ENCODE assay signal across 1 cellular context in the genomic region with DNA sequence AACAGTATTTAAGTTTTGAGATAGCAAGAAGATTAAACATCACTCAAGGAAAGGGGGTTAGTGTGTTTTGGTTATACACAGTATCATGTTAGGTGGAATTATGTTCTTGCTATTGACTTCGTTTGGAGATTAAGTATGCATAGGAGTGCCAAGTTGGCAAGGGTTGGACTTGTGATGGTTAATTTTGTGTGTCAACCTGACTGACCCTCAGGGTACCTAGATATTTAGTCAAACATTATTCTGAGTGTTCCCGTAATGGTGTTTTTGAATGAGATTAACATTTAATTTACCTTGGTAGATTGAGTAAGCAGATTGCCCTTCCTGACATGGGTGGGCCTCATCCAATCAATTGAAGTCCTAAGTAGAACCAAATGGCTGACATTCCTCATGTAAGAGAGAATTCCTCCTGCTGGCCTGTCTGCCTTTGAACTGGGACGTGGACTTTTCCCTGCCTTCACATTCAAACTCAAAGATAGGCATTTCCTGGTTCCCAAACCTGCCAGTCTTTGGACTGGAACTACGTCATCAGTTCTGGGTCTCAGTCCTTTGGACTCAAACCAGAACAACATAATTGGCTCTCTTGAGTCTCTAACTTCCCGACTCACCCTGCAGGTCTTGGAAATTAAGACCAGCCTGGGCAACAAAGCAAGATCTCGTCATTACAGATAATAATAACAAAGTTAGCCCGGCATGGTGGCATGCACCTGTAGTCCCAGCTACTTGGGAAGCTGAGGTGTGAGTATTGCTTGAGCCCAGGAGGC.
TF ChIP-seq lines count a peak whose summit lies in the region.

No MANE protein-coding gene starts in this region.

TF ChIP-seq in HepG2, 621 proteins besides CTCF, POLR2A, EP300 and RAD21 (continued from another document and continues in another):
- TF ChIP-seq, protein P1, sequence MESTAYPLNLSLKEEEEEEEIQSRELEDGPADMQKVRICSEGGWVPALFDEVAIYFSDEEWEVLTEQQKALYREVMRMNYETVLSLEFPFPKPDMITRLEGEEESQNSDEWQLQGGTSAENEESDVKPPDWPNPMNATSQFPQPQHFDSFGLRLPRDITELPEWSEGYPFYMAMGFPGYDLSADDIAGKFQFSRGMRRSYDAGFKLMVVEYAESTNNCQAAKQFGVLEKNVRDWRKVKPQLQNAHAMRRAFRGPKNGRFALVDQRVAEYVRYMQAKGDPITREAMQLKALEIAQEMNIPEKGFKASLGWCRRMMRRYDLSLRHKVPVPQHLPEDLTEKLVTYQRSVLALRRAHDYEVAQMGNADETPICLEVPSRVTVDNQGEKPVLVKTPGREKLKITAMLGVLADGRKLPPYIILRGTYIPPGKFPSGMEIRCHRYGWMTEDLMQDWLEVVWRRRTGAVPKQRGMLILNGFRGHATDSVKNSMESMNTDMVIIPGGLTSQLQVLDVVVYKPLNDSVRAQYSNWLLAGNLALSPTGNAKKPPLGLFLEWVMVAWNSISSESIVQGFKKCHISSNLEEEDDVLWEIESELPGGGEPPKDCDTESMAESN (CRISPR knock-in tag; conservative IDR thresholded peaks at IDR 0.05), result no peak
- TF ChIP-seq ZNF547 (CRISPR knock-in tag; IDR thresholded peaks at IDR 0.05) (no peak), ZBTB21 (CRISPR knock-in tag; IDR thresholded peaks at IDR 0.05) (no peak), TRIM24 (CRISPR knock-in tag; IDR thresholded peaks at IDR 0.05) (0 out of 2 replicates have a peak, but pooled peaks have one; percentile 36), ARNT2 (CRISPR knock-in tag; IDR thresholded peaks at IDR 0.05; ENCODE audit: low read depth) (no peak), WIZ (CRISPR knock-in tag; IDR thresholded peaks at IDR 0.05) (peak; percentile 32; the same call in 1 of the 2 replicates), ELF4 (CRISPR knock-in tag; IDR thresholded peaks at IDR 0.05; ENCODE audit: borderline replicate concordance) (peak; percentile 76), SALL1 (CRISPR knock-in tag; IDR thresholded peaks at IDR 0.05) (peak; percentile 81), ZNF619 (CRISPR knock-in tag; IDR thresholded peaks at IDR 0.05) (no peak), NFYB (CRISPR knock-in tag; IDR thresholded peaks at IDR 0.05) (0 out of 2 replicates have a peak, but pooled peaks have one; percentile 30), ZNF709 (CRISPR knock-in tag; IDR thresholded peaks at IDR 0.05) (peak; percentile 69; the same call in 1 of the 2 replicates), HDAC2 (CRISPR knock-in tag; IDR thresholded peaks at IDR 0.05) (peak; percentile 76), SP140L (CRISPR knock-in tag; IDR thresholded peaks at IDR 0.05; ENCODE audit: borderline replicate concordance) (no peak), POGZ (CRISPR knock-in tag; IDR thresholded peaks at IDR 0.05) (peak; percentile 94), HMG20A (CRISPR knock-in tag; IDR thresholded peaks at IDR 0.05; ENCODE audit: borderline replicate concordance) (no peak; the same call in 1 of the 2 replicates), MLLT10 (CRISPR knock-in tag; IDR thresholded peaks at IDR 0.05) (no peak), ZFY (CRISPR knock-in tag; IDR thresholded peaks at IDR 0.05) (no peak), FIP1L1 (IDR thresholded peaks at IDR 0.05; ENCODE audit: borderline replicate concordance, insufficient read depth, low read depth, low read length) (no peak), MEIS1 (CRISPR knock-in tag; IDR thresholded peaks at IDR 0.05; ENCODE audit: borderline replicate concordance) (peak; percentile 65; the same call in 1 of the 2 replicates), ZNF383 (CRISPR knock-in tag; IDR thresholded peaks at IDR 0.05; ENCODE audit: borderline replicate concordance) (no peak), ARNTL (CRISPR knock-in tag; IDR thresholded peaks at IDR 0.05) (peak; percentile 88), ONECUT2 (CRISPR knock-in tag; IDR thresholded peaks at IDR 0.05) (peak; percentile 86), MXI1 (IDR thresholded peaks at IDR 0.05; ENCODE audit: borderline replicate concordance, low read depth, low read length) (no peak), SPEN (CRISPR knock-in tag; IDR thresholded peaks at IDR 0.05; ENCODE audit: low read depth) (0 out of 2 replicates have a peak, but pooled peaks have one; percentile 44)
- TF ChIP-seq, protein P2, sequence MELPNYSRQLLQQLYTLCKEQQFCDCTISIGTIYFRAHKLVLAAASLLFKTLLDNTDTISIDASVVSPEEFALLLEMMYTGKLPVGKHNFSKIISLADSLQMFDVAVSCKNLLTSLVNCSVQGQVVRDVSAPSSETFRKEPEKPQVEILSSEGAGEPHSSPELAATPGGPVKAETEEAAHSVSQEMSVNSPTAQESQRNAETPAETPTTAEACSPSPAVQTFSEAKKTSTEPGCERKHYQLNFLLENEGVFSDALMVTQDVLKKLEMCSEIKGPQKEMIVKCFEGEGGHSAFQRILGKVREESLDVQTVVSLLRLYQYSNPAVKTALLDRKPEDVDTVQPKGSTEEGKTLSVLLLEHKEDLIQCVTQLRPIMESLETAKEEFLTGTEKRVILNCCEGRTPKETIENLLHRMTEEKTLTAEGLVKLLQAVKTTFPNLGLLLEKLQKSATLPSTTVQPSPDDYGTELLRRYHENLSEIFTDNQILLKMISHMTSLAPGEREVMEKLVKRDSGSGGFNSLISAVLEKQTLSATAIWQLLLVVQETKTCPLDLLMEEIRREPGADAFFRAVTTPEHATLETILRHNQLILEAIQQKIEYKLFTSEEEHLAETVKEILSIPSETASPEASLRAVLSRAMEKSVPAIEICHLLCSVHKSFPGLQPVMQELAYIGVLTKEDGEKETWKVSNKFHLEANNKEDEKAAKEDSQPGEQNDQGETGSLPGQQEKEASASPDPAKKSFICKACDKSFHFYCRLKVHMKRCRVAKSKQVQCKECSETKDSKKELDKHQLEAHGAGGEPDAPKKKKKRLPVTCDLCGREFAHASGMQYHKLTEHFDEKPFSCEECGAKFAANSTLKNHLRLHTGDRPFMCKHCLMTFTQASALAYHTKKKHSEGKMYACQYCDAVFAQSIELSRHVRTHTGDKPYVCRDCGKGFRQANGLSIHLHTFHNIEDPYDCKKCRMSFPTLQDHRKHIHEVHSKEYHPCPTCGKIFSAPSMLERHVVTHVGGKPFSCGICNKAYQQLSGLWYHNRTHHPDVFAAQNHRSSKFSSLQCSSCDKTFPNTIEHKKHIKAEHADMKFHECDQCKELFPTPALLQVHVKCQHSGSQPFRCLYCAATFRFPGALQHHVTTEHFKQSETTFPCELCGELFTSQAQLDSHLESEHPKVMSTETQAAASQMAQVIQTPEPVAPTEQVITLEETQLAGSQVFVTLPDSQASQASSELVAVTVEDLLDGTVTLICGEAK (IDR thresholded peaks at IDR 0.05), result no peak
- TF ChIP-seq, protein P2 (CRISPR knock-in tag; IDR thresholded peaks at IDR 0.05), result no peak; the same call in 1 of the 2 replicates
- TF ChIP-seq, protein P3, sequence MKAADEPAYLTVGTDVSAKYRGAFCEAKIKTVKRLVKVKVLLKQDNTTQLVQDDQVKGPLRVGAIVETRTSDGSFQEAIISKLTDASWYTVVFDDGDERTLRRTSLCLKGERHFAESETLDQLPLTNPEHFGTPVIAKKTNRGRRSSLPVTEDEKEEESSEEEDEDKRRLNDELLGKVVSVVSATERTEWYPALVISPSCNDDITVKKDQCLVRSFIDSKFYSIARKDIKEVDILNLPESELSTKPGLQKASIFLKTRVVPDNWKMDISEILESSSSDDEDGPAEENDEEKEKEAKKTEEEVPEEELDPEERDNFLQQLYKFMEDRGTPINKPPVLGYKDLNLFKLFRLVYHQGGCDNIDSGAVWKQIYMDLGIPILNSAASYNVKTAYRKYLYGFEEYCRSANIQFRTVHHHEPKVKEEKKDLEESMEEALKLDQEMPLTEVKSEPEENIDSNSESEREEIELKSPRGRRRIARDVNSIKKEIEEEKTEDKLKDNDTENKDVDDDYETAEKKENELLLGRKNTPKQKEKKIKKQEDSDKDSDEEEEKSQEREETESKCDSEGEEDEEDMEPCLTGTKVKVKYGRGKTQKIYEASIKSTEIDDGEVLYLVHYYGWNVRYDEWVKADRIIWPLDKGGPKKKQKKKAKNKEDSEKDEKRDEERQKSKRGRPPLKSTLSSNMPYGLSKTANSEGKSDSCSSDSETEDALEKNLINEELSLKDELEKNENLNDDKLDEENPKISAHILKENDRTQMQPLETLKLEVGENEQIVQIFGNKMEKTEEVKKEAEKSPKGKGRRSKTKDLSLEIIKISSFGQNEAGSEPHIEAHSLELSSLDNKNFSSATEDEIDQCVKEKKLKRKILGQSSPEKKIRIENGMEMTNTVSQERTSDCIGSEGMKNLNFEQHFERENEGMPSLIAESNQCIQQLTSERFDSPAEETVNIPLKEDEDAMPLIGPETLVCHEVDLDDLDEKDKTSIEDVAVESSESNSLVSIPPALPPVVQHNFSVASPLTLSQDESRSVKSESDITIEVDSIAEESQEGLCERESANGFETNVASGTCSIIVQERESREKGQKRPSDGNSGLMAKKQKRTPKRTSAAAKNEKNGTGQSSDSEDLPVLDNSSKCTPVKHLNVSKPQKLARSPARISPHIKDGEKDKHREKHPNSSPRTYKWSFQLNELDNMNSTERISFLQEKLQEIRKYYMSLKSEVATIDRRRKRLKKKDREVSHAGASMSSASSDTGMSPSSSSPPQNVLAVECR (CRISPR knock-in tag; IDR thresholded peaks at IDR 0.05; ENCODE audit: borderline replicate concordance), result peak; percentile 44; the same call in 1 of the 2 replicates
- TF ChIP-seq, protein P4, sequence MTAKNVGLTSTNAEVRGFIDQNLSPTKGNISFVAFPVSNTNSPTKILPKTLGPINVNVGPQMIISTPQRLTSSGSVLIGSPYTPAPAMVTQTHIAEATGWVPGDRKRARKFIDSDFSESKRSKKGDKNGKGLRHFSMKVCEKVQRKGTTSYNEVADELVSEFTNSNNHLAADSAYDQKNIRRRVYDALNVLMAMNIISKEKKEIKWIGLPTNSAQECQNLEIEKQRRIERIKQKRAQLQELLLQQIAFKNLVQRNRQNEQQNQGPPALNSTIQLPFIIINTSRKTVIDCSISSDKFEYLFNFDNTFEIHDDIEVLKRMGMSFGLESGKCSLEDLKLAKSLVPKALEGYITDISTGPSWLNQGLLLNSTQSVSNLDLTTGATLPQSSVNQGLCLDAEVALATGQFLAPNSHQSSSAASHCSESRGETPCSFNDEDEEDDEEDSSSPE (CRISPR knock-in tag; IDR thresholded peaks at IDR 0.05), result no peak
- TF ChIP-seq, protein P5, sequence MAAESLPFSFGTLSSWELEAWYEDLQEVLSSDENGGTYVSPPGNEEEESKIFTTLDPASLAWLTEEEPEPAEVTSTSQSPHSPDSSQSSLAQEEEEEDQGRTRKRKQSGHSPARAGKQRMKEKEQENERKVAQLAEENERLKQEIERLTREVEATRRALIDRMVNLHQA (CRISPR knock-in tag; IDR thresholded peaks at IDR 0.05), result no peak
- TF ChIP-seq, protein P6, sequence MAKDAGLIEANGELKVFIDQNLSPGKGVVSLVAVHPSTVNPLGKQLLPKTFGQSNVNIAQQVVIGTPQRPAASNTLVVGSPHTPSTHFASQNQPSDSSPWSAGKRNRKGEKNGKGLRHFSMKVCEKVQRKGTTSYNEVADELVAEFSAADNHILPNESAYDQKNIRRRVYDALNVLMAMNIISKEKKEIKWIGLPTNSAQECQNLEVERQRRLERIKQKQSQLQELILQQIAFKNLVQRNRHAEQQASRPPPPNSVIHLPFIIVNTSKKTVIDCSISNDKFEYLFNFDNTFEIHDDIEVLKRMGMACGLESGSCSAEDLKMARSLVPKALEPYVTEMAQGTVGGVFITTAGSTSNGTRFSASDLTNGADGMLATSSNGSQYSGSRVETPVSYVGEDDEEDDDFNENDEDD (CRISPR knock-in tag; IDR thresholded peaks at IDR 0.05; ENCODE audit: borderline replicate concordance), result no peak
- TF ChIP-seq, protein P7, sequence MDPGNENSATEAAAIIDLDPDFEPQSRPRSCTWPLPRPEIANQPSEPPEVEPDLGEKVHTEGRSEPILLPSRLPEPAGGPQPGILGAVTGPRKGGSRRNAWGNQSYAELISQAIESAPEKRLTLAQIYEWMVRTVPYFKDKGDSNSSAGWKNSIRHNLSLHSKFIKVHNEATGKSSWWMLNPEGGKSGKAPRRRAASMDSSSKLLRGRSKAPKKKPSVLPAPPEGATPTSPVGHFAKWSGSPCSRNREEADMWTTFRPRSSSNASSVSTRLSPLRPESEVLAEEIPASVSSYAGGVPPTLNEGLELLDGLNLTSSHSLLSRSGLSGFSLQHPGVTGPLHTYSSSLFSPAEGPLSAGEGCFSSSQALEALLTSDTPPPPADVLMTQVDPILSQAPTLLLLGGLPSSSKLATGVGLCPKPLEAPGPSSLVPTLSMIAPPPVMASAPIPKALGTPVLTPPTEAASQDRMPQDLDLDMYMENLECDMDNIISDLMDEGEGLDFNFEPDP (CRISPR knock-in tag; conservative IDR thresholded peaks at IDR 0.05), result no peak
- TF ChIP-seq, protein P8, sequence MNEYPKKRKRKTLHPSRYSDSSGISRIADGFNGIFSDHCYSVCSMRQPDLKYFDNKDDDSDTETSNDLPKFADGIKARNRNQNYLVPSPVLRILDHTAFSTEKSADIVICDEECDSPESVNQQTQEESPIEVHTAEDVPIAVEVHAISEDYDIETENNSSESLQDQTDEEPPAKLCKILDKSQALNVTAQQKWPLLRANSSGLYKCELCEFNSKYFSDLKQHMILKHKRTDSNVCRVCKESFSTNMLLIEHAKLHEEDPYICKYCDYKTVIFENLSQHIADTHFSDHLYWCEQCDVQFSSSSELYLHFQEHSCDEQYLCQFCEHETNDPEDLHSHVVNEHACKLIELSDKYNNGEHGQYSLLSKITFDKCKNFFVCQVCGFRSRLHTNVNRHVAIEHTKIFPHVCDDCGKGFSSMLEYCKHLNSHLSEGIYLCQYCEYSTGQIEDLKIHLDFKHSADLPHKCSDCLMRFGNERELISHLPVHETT (CRISPR knock-in tag; conservative IDR thresholded peaks at IDR 0.05), result no peak
